In genomic region chr2:45904931-45905642, GRCh38 we compare ENCODE assay signal across 13 cellular contexts.
DNase-seq lines count a peak whose midpoint lies in the region; ATAC-seq and TF ChIP-seq lines count a peak whose summit lies in the region.
"Had no signal": no experiment of that assay in that cellular context is flagged by ENCODE, and none has a peak within 500 bp of the region (broad histone marks: within the 10 kb centered on the region; RNA-seq: fewer than 3 reads in every experiment).

No MANE protein-coding gene starts in this region.

- H3K79me2 ChIP-seq in PC-9 (ENCODE audit: low read depth), result no peaks in the 10 kb centered on the region

- peaks cover 4% of the 10 kb centered on the region for H3K4me1 Mint-ChIP-seq in activated T-helper 17 cell treated with anti-CD3 and anti-CD28 coated beads, Interleukin-2, amount 50 U/mL, for 72 hours

- H3K4me3 ChIP-seq in mucosa of descending colon (no peak overlapping the region), PC-9 (no peak overlapping the region)
- H3K4me3 ChIP-seq: sigmoid colon, SK-N-MC had no signal

- CTCF ChIA-PET in PC-9 (lab: Charles Lee), result no interaction called here

- H3F3A ChIP-seq in PC-9 (ENCODE audit: insufficient read depth, low read depth), result peaks cover 12% of the 10 kb centered on the region

- H3K27ac Mint-ChIP-seq in activated T-helper 17 cell treated with anti-CD3 and anti-CD28 coated beads, Interleukin-2, amount 50 U/mL, for 72 hours, result peak overlapping the region; percentile 76

- peak; percentile 70 for DNase-seq in Ammon's horn (ENCODE audit: low spot score)
- peak; percentile 19 for DNase-seq in DMS79 (lab: John Stamatoyannopoulos, UW)
- DNase-seq in mucosa of descending colon, result no peak
- no peak for DNase-seq in PC-9
- DNase-seq in NCI-H1092 (lab: John Stamatoyannopoulos, UW), result no peak
- no peak for DNase-seq in dedifferentiated amniotic fluid mesenchymal stem cell (ENCODE audit: extremely low spot score)
- DNase-seq: activated CD8-positive, alpha-beta memory T cell treated with anti-CD3 and anti-CD28 coated beads, Interleukin-2, amount 50 U/mL, for 48 hours; immature natural killer cell; naive thymus-derived CD4-positive, alpha-beta T cell; sigmoid colon had no signal

- no peak overlapping the region for H2AFZ ChIP-seq in PC-9

- no peaks in the 10 kb centered on the region for H3K27me3 Mint-ChIP-seq in activated T-helper 17 cell treated with anti-CD3 and anti-CD28 coated beads, Interleukin-2, amount 50 U/mL, for 72 hours
- H3K27me3 Mint-ChIP-seq: naive thymus-derived CD4-positive, alpha-beta T cell had no signal

- H3K9me2 ChIP-seq in PC-9 (ENCODE audit: insufficient read depth), result peaks cover 3% of the 10 kb centered on the region; the same call in 1 of the 2 replicates

- no TSS peak for BruUV-seq in PC-9 (replicated peaks; lab: Mats Ljungman, UMichigan)

- H3K9me3 ChIP-seq in mucosa of descending colon (no peaks in the 10 kb centered on the region), PC-9 (ENCODE audit: insufficient read depth, low read depth) (no peaks in the 10 kb centered on the region)
- H3K9me3 ChIP-seq: sigmoid colon had no signal

- no peak overlapping the region for H3K4me2 ChIP-seq in PC-9

- no peaks in the 10 kb centered on the region for H3K4me1 ChIP-seq in mucosa of descending colon (ENCODE audit: low read depth)
- H3K4me1 ChIP-seq in PC-9 (replicated peaks; ENCODE audit: insufficient read depth), result peaks cover 15% of the 10 kb centered on the region

- intact Hi-C loops in mucosa of descending colon (cut with DNase I, micrococcal nuclease), result no loop called here
- intact Hi-C loops in PC-9 (cut with micrococcal nuclease; ENCODE audit: unreplicated experiment), result no loop called here

- H3K27me3 ChIP-seq in PC-9 (ENCODE audit: insufficient read depth, low read depth), result no peaks in the 10 kb centered on the region
- H3K27me3 ChIP-seq: dorsolateral prefrontal cortex, sigmoid colon had no signal

- H3K9me3 Mint-ChIP-seq in activated T-helper 17 cell treated with anti-CD3 and anti-CD28 coated beads, Interleukin-2, amount 50 U/mL, for 72 hours, result no peaks in the 10 kb centered on the region
- H3K9me3 Mint-ChIP-seq: immature natural killer cell; naive thymus-derived CD4-positive, alpha-beta T cell had no signal

- H3K36me3 ChIP-seq in mucosa of descending colon (ENCODE audit: low read depth) (no peaks in the 10 kb centered on the region), PC-9 (ENCODE audit: low read depth) (no peaks in the 10 kb centered on the region)
- H3K36me3 ChIP-seq: sigmoid colon had no signal

- ATAC-seq in activated T-helper 17 cell treated with anti-CD3 and anti-CD28 coated beads, Interleukin-2, amount 50 U/mL, for 72 hours (replicated peaks), result no peak
- peak; percentile 32 for ATAC-seq in mucosa of descending colon
- ATAC-seq: naive thymus-derived CD4-positive, alpha-beta T cell had no signal

- H3K4me3 Mint-ChIP-seq in activated T-helper 17 cell treated with anti-CD3 and anti-CD28 coated beads, Interleukin-2, amount 50 U/mL, for 72 hours, result peak overlapping the region; percentile 49
- H3K4me3 Mint-ChIP-seq: immature natural killer cell had no signal

- POLR2A ChIA-PET in PC-9 (lab: Charles Lee; ENCODE audit: unreplicated experiment), result no interaction called here

- TF ChIP-seq CTCF in mucosa of descending colon (IDR thresholded peaks at IDR 0.05), result no peak
- no peak for TF ChIP-seq CTCF in PC-9 (conservative IDR thresholded peaks at IDR 0.05)

- no peak overlapping the region for H3K27ac ChIP-seq in PC-9
- H3K27ac ChIP-seq: SK-N-MC had no signal

- no peaks in the 10 kb centered on the region for H3K36me3 Mint-ChIP-seq in activated T-helper 17 cell treated with anti-CD3 and anti-CD28 coated beads, Interleukin-2, amount 50 U/mL, for 72 hours (ENCODE audit: low read depth)

- H4K20me1 ChIP-seq in PC-9 (ENCODE audit: insufficient read depth), result peaks cover 4% of the 10 kb centered on the region; the same call in 1 of the 2 replicates

Comparison
In these comparisons a context has a peak if more than half of its experiments do, and no peak if none do; other contexts are left out.
1. DNase-seq: peak in Ammon's horn (single experiment) and DMS79 (single experiment); none in mucosa of descending colon (0 of 3), PC-9 (0 of 2), NCI-H1092 (single experiment) and dedifferentiated amniotic fluid mesenchymal stem cell (single experiment).